28 cellular contexts compared by ENCODE assay signal in the genomic region with DNA sequence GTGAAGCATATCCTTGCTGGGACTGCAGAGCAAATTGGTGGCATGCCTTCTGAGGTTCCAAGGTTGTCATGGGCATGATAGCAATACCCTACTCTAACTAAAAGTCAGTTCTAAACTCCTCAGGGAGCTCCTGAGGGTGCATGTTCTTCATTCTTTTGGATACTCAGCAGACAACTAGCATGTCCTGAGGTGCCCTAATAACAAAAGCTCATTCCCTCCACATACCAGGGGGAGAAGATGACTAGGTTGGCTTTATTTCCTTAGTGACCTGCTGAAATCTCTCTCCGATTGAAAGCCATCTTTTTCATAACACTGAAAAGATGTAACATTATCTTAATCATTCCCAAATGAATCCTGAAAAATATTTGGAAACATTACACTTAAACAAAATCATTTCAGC.
"Had no signal": no experiment of that assay in that cellular context is flagged by ENCODE, and none has a peak within 500 bp of the region (broad histone marks: within the 10 kb centered on the region; RNA-seq: fewer than 3 reads in every experiment).

No MANE protein-coding gene starts in this region.

- H3K27ac Mint-ChIP-seq: dendritic cell treated with granulocyte-macrophage colony-stimulating factor and Interleukin-4, amounts not matched to agents 40 ng/mL and 50 ng/mL, for 4 days; endodermal cell; naive thymus-derived CD8-positive, alpha-beta T cell; stimulated activated naive B cell treated with anti-CD40 and anti-IgM and Interleukin-4, amounts not matched to agents 10 μg/mL and 1 μg/mL and 100 μg/mL, for 72 hours; stimulated activated naive CD8-positive, alpha-beta T cell treated with anti-CD3 and anti-CD28 coated beads, Interleukin-15, Interleukin-2, amounts not matched to agents 100 ng/mL and 50 ng/mL, for 24 hours had no signal

- H3K4me1 ChIP-seq: esophagus muscularis mucosa, gastrocnemius medialis, psoas muscle, sigmoid colon, suprapubic skin, transverse colon, upper lobe of right lung, vagina had no signal

- H3K4me1 Mint-ChIP-seq: endodermal cell; naive thymus-derived CD8-positive, alpha-beta T cell; stimulated activated naive B cell treated with anti-CD40 and anti-IgM and Interleukin-4, amounts not matched to agents 10 μg/mL and 1 μg/mL and 100 μg/mL, for 72 hours had no signal

- DNase-seq: effector CD8-positive, alpha-beta T cell; endodermal cell; foreskin fibroblast; gastrocnemius medialis; head of caudate nucleus; kidney; mesendoderm; naive thymus-derived CD8-positive, alpha-beta T cell; occipital lobe; ovary; posterior cingulate gyrus; psoas muscle; right cardiac atrium; sigmoid colon; spleen; stimulated activated CD4-positive, alpha-beta T cell treated with anti-CD3 and anti-CD28 coated beads, Interleukin-2, amount 100 ng/mL, for 48 hours; stimulated activated naive B cell treated with anti-CD40 and anti-IgM and Interleukin-4, amounts not matched to agents 10 μg/mL and 1 μg/mL and 100 μg/mL, for 72 hours; transverse colon; upper lobe of right lung had no signal

- FAIRE-seq: colon, endothelial cell of umbilical vein, kidney had no signal

- H3K36me3 ChIP-seq: esophagus muscularis mucosa, gastrocnemius medialis, ovary, sigmoid colon, spleen, suprapubic skin, transverse colon, upper lobe of right lung, vagina had no signal

- H3K27ac ChIP-seq: esophagus muscularis mucosa, gastrocnemius medialis, ovary, psoas muscle, sigmoid colon, skin epidermis, suprapubic skin, transverse colon, upper lobe of right lung, vagina had no signal

- H3K36me3 Mint-ChIP-seq: naive thymus-derived CD8-positive, alpha-beta T cell; stimulated activated naive B cell treated with anti-CD40 and anti-IgM and Interleukin-4, amounts not matched to agents 10 μg/mL and 1 μg/mL and 100 μg/mL, for 72 hours had no signal

- ATAC-seq: gastrocnemius medialis; left lobe of liver; naive thymus-derived CD8-positive, alpha-beta T cell; psoas muscle; right cardiac atrium; stimulated activated naive B cell treated with anti-CD40 and anti-IgM and Interleukin-4, amounts not matched to agents 10 μg/mL and 1 μg/mL and 100 μg/mL, for 72 hours; upper lobe of right lung had no signal

- H3K4me3 Mint-ChIP-seq: dendritic cell treated with granulocyte-macrophage colony-stimulating factor and Interleukin-4, amounts not matched to agents 40 ng/mL and 50 ng/mL, for 4 days; endodermal cell; naive thymus-derived CD8-positive, alpha-beta T cell; stimulated activated naive B cell treated with anti-CD40 and anti-IgM and Interleukin-4, amounts not matched to agents 10 μg/mL and 1 μg/mL and 100 μg/mL, for 72 hours; stimulated activated naive CD8-positive, alpha-beta T cell treated with anti-CD3 and anti-CD28 coated beads, Interleukin-15, Interleukin-2, amounts not matched to agents 100 ng/mL and 50 ng/mL, for 24 hours had no signal

- H3K27me3 ChIP-seq: esophagus muscularis mucosa, gastrocnemius medialis, ovary, sigmoid colon, suprapubic skin, transverse colon, upper lobe of right lung, vagina had no signal

- H3K9me3 ChIP-seq: ovary had no signal

- H3K4me3 ChIP-seq: esophagus muscularis mucosa, gastrocnemius medialis, ovary, psoas muscle, sigmoid colon, skin epidermis, spleen, suprapubic skin, transverse colon, upper lobe of right lung, vagina had no signal
